17 cellular contexts compared by ENCODE assay signal in the genomic region with DNA sequence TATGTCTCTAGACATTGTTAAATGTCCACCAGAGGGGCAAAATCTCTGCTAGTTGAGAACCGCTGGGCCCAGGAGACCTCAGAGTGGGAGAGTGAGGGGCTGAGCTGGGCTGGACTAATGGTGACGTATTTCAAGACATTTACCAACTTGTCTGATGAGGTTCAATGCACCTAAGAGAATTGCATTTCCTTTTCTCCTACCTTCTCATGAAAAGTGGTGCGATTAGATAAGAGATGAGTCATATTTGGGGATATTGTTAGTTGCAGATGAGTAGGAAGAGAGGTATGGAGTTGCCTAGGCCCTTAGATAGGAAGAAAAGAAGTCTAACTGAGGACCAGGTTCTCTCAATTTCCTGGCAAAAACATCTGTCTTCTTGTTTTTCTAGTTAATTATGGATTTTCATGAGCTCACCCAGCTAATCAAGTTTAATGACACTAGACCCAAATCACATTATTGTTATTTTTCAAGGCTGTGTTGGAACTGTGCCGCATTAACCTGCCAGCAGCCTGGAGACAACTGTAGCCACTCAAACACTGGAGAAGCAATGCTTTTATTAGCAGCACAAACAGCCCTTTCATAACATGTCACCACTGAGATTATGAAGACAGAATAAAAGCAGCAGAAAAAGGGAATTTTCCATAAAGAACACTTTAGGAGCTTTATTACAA.
DNase-seq lines count a peak whose midpoint lies in the region; ATAC-seq lines count a peak whose summit lies in the region.
"Had no signal": no experiment of that assay in that cellular context is flagged by ENCODE, and none has a peak within 500 bp of the region (broad histone marks: within the 10 kb centered on the region; RNA-seq: fewer than 3 reads in every experiment).

No MANE protein-coding gene starts in this region.

- ATAC-seq in GM18867 (IDR thresholded peaks at IDR 0.05; ENCODE audit: unreplicated experiment) (peak; percentile 32), HG03066 (IDR thresholded peaks at IDR 0.05; ENCODE audit: low read depth, unreplicated experiment) (peak; percentile 29), GM19035 (IDR thresholded peaks at IDR 0.05; ENCODE audit: unreplicated experiment) (no peak)
- ATAC-seq: esophagus mucosa; HCT116; naive thymus-derived CD8-positive, alpha-beta T cell; upper lobe of right lung had no signal

- peak overlapping the region; percentile 88 for H3K27ac ChIP-seq in angular gyrus (ENCODE audit: low read depth, low read length)
- H3K27ac ChIP-seq: C4-2B, coronary artery, Peyer's patch, upper lobe of right lung had no signal

- DNase-seq in putamen (ENCODE audit: low spot score) (peak; percentile 42), LoVo (ENCODE audit: low spot score) (no peak)
- no peak for DNase-seq in stimulated activated naive CD4-positive, alpha-beta T cell treated with Interleukin-2 at 50 U/mL for 16 hours (lab: John Stamatoyannopoulos, UW)
- DNase-seq: activated CD4-positive, alpha-beta T cell treated with anti-CD3 and anti-CD28 coated beads, Interleukin-2, amount 10 ng/mL, durations not matched to agents 24 days and 14 days; amniotic stem cell; naive thymus-derived CD8-positive, alpha-beta T cell; NCI-H510A; Peyer's patch; upper lobe of right lung had no signal
